Comparison of ENCODE assay signal across 27 cellular contexts in genomic region chr4:121888134-121888533, GRCh38.
"Had no signal": no experiment of that assay in that cellular context is flagged by ENCODE, and none has a peak within 500 bp of the region (broad histone marks: within the 10 kb centered on the region; RNA-seq: fewer than 3 reads in every experiment).

No MANE protein-coding gene starts in this region.

- ATAC-seq: stimulated activated effector memory CD8-positive, alpha-beta T cell treated with anti-CD3 and anti-CD28 coated beads, Interleukin-12 subunit alpha, Interleukin-12 subunit beta, amount 100 ng/mL, for 72 hours; stimulated activated memory B cell treated with anti-CD40 and anti-IgM and Interleukin-4, amounts not matched to agents 10 μg/mL and 1 μg/mL and 100 μg/mL, for 72 hours; stimulated activated naive B cell treated with anti-CD40 and anti-IgM and Interleukin-4, amounts not matched to agents 10 μg/mL and 1 μg/mL and 100 μg/mL, for 72 hours; stimulated activated naive CD8-positive, alpha-beta T cell treated with anti-CD3 and anti-CD28 coated beads, Interleukin-15, amount 100 ng/mL, for 72 hours; stimulated activated naive CD8-positive, alpha-beta T cell treated with anti-CD3 and anti-CD28 coated beads, Interleukin-15, Interleukin-2, amounts not matched to agents 100 U/mL and 50 U/mL, for 24 hours; upper lobe of right lung had no signal

- H3K36me3 ChIP-seq: stomach, suprapubic skin, thoracic aorta, thyroid gland, tibial artery, tibial nerve, transverse colon, upper lobe of left lung, upper lobe of right lung, uterus, vagina had no signal

- H3K4me1 ChIP-seq: stomach, suprapubic skin, testis, thyroid gland, tibial artery, tibial nerve, transverse colon, upper lobe of left lung, upper lobe of right lung, uterus, vagina had no signal

- H3K27me3 ChIP-seq: stomach, suprapubic skin, testis, thyroid gland, tibial artery, tibial nerve, transverse colon, upper lobe of left lung, uterus, vagina had no signal

- H3K4me3 ChIP-seq: stomach, suprapubic skin, testis, thoracic aorta, thyroid gland, tibial artery, tibial nerve, transverse colon, upper lobe of left lung, upper lobe of right lung, uterus, vagina had no signal

- H3K27ac ChIP-seq: stomach, suprapubic skin, testis, thoracic aorta, thyroid gland, tibial artery, tibial nerve, transverse colon, upper lobe of left lung, upper lobe of right lung, uterus, vagina had no signal

- DNase-seq: stimulated activated CD4-positive, alpha-beta T cell treated with anti-CD3 and anti-CD28 coated beads, Interleukin-2, amount 100 ng/mL, for 48 hours; stimulated activated CD4-positive, alpha-beta T cell treated with anti-CD3 and anti-CD28 coated beads, Interleukin-4, amount 100 ng/mL, for 1 hour; stimulated activated CD4-positive, alpha-beta T cell treated with anti-CD3 and anti-CD28 coated beads, Interleukin-4, amount 100 ng/mL, for 24 hours; stimulated activated CD4-positive, alpha-beta T cell treated with anti-CD3 and anti-CD28 coated beads, Interleukin-4, amount 100 ng/mL, for 4 hours; stimulated activated CD8-positive, alpha-beta memory T cell treated with anti-CD3 and anti-CD28 coated beads, Interleukin-4, amount 100 ng/mL, for 48 hours; stimulated activated naive B cell treated with anti-CD40 and anti-IgM and Interleukin-4, amounts not matched to agents 10 μg/mL and 1 μg/mL and 100 μg/mL, for 72 hours; stimulated activated naive CD4-positive, alpha-beta T cell; stimulated activated naive CD4-positive, alpha-beta T cell treated with Interleukin-2 at 50 U/mL for 16 hours; stimulated activated naive CD8-positive, alpha-beta T cell treated with anti-CD3 and anti-CD28 coated beads, Interleukin-15, amount 100 ng/mL, for 72 hours; stimulated activated naive CD8-positive, alpha-beta T cell treated with anti-CD3 and anti-CD28 coated beads, Interleukin-15, Interleukin-2, amounts not matched to agents 100 U/mL and 50 U/mL, for 24 hours; stomach; substantia nigra; testis; thyroid gland; tibial artery; transverse colon; trophoblast cell; upper lobe of left lung; upper lobe of right lung; uterus had no signal

- H3K9me3 ChIP-seq: stomach, suprapubic skin, testis, thoracic aorta, thyroid gland, tibial artery, tibial nerve, transverse colon, upper lobe of left lung, upper lobe of right lung, uterus, vagina had no signal

- FAIRE-seq: urothelium cell line had no signal
